Comparison of ENCODE assay signal across 1 cellular context in the genomic region with DNA sequence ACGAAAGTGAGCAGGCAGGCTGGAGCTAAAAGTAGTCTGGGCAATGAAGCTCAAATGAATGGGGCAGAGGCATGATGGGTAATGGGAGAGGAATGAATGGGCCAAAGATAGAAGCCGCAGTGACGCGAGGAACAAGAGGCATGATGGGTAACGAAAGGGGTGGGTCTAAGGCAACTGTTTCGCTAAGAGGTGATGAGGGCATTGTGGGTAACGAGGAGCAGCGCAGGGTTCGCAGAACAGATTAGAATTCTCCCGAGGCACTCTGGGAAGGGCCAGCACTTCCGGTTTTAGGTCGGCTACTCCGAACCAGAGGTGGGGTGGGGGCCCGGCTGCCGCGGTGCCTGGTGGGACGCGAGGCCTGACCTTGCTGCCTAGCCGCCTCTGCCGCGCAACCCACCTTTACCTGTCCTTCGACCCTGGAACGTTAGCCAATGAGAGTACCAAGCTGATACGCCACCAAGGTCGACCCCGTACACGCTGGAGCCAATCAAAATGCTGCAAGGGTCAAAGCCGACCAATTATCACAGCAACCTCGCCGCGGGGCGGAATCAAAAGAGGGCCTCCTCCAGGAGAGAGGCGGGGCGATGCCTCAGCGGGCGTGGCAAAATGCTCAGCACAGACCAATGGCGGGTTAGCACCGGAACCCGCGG.
A peak's percentile ranks its signal among the peaks of the same experiment; 100 is the strongest.
TF ChIP-seq lines count a peak whose summit lies in the region.

No MANE protein-coding gene starts in this region.

TF ChIP-seq in H1, 55 proteins besides CTCF, POLR2A, EP300 and RAD21 (continued from another document):
- no peak for TF ChIP-seq CBX5 (IDR thresholded peaks at IDR 0.05; ENCODE audit: low read depth, low read length)
- TF ChIP-seq BRCA1 (IDR thresholded peaks at IDR 0.05; ENCODE audit: low read depth, low read length): no peak
- TF ChIP-seq JUND (IDR thresholded peaks at IDR 0.05; ENCODE audit: low read length): no peak
- 0 out of 4 replicates have a peak, but pooled peaks have one; percentile 69 to 78 for TF ChIP-seq SIN3A (conservative IDR thresholded peaks at IDR 0.05 in 1 of 2, IDR thresholded peaks at IDR 0.05 in 1 of 2; ENCODE audit: low read depth in 1 of 2, low read length in 2 of 2)
- TF ChIP-seq ZNF274 (IDR thresholded peaks at IDR 0.05; ENCODE audit: borderline replicate concordance, extremely low read depth, low read length): no peak
- TF ChIP-seq, protein P1, sequence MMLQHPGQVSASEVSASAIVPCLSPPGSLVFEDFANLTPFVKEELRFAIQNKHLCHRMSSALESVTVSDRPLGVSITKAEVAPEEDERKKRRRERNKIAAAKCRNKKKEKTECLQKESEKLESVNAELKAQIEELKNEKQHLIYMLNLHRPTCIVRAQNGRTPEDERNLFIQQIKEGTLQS (IDR thresholded peaks at IDR 0.05; ENCODE audit: insufficient read depth, low read depth, low read length): no peak
- TF ChIP-seq PHF8 (conservative IDR thresholded peaks at IDR 0.05; ENCODE audit: low read depth, low read length): 0 out of 2 replicates have a peak, but pooled peaks have one; percentile 20
- TF ChIP-seq, protein P2, sequence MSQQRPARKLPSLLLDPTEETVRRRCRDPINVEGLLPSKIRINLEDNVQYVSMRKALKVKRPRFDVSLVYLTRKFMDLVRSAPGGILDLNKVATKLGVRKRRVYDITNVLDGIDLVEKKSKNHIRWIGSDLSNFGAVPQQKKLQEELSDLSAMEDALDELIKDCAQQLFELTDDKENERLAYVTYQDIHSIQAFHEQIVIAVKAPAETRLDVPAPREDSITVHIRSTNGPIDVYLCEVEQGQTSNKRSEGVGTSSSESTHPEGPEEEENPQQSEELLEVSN (IDR thresholded peaks at IDR 0.05): no peak
- peak; percentile 76; the same call in 1 of the 2 replicates for TF ChIP-seq TBP (IDR thresholded peaks at IDR 0.05; ENCODE audit: low read depth, low read length)
- no peak for TF ChIP-seq TAF7 (optimal IDR thresholded peaks at IDR 0.05; ENCODE audit: borderline replicate concordance, low read depth, low read length)
- TF ChIP-seq FOSL1 (IDR thresholded peaks at IDR 0.05; ENCODE audit: insufficient read depth, low read depth, low read length): no peak
- no peak for TF ChIP-seq CHD1 (IDR thresholded peaks at IDR 0.05; ENCODE audit: low read depth, low read length)
- TF ChIP-seq YY1 (IDR thresholded peaks at IDR 0.05; ENCODE audit: low read depth, low read length): no peak; the same call in 1 of the 2 replicates
- TF ChIP-seq POU5F1 (IDR thresholded peaks at IDR 0.05; ENCODE audit: low read depth, low read length): no peak
- TF ChIP-seq RXRA (IDR thresholded peaks at IDR 0.05; ENCODE audit: insufficient read depth, low read depth, low read length): no peak
- TF ChIP-seq ASH2L (IDR thresholded peaks at IDR 0.05; ENCODE audit: low read length): no peak
- TF ChIP-seq SUZ12 (IDR thresholded peaks at IDR 0.05; ENCODE audit: low read length): no peak
- peak in 1 of 2 experiments; percentile 84; a peak in 1 of 4 replicates for TF ChIP-seq HDAC2 (IDR thresholded peaks at IDR 0.05; ENCODE audit: borderline replicate concordance in 1 of 2, low read depth in 2 of 2, low read length in 2 of 2)
- TF ChIP-seq SP2 (IDR thresholded peaks at IDR 0.05; ENCODE audit: low read length): no peak; the same call in 1 of the 2 replicates
- TF ChIP-seq CTBP2 (IDR thresholded peaks at IDR 0.05; ENCODE audit: borderline replicate concordance, insufficient read depth, insufficient read length, low read length): no peak
- TF ChIP-seq MAFK (IDR thresholded peaks at IDR 0.05; ENCODE audit: low read depth, low read length): no peak
- peak; percentile 81 for TF ChIP-seq CREB1 (IDR thresholded peaks at IDR 0.05)
- no peak for TF ChIP-seq EZH2 (IDR thresholded peaks at IDR 0.05; ENCODE audit: low read depth, low read length, severe bottlenecking)
- no peak for TF ChIP-seq EGR1 (IDR thresholded peaks at IDR 0.05; ENCODE audit: borderline replicate concordance, low read depth, low read length)
- TF ChIP-seq, protein P3, sequence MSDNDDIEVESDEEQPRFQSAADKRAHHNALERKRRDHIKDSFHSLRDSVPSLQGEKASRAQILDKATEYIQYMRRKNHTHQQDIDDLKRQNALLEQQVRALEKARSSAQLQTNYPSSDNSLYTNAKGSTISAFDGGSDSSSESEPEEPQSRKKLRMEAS (IDR thresholded peaks at IDR 0.05): peak; percentile 8; the same call in 1 of the 2 replicates
- no peak for TF ChIP-seq NRF1 (IDR thresholded peaks at IDR 0.05; ENCODE audit: low read depth, low read length)
- peak; percentile 83; the same call in 1 of the 2 replicates for TF ChIP-seq CHD2 (IDR thresholded peaks at IDR 0.05; ENCODE audit: low read length)
- TF ChIP-seq KDM1A (IDR thresholded peaks at IDR 0.05; ENCODE audit: borderline replicate concordance, low read length): no peak
- TF ChIP-seq KDM5A (IDR thresholded peaks at IDR 0.05; ENCODE audit: low read length): no peak
- TF ChIP-seq SP4 (IDR thresholded peaks at IDR 0.05; ENCODE audit: low read length): no peak; the same call in 1 of the 2 replicates
- no peak for TF ChIP-seq BACH1 (IDR thresholded peaks at IDR 0.05; ENCODE audit: low read length)
- 0 out of 2 replicates have a peak, but pooled peaks have one; percentile 14 for TF ChIP-seq TCF12 (IDR thresholded peaks at IDR 0.05; ENCODE audit: low read depth, low read length)
- TF ChIP-seq, protein P4, sequence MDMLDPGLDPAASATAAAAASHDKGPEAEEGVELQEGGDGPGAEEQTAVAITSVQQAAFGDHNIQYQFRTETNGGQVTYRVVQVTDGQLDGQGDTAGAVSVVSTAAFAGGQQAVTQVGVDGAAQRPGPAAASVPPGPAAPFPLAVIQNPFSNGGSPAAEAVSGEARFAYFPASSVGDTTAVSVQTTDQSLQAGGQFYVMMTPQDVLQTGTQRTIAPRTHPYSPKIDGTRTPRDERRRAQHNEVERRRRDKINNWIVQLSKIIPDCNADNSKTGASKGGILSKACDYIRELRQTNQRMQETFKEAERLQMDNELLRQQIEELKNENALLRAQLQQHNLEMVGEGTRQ (IDR thresholded peaks at IDR 0.05; ENCODE audit: low read length): no peak
- no peak for TF ChIP-seq SRF (IDR thresholded peaks at IDR 0.05; ENCODE audit: low read depth, low read length)
- TF ChIP-seq, protein P5, sequence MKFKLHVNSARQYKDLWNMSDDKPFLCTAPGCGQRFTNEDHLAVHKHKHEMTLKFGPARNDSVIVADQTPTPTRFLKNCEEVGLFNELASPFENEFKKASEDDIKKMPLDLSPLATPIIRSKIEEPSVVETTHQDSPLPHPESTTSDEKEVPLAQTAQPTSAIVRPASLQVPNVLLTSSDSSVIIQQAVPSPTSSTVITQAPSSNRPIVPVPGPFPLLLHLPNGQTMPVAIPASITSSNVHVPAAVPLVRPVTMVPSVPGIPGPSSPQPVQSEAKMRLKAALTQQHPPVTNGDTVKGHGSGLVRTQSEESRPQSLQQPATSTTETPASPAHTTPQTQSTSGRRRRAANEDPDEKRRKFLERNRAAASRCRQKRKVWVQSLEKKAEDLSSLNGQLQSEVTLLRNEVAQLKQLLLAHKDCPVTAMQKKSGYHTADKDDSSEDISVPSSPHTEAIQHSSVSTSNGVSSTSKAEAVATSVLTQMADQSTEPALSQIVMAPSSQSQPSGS (IDR thresholded peaks at IDR 0.05; ENCODE audit: low read length): no peak
